Comparison of ENCODE assay signal across 19 cellular contexts in genomic region chrX:115911967-115912366, GRCh38.
DNase-seq lines count a peak whose midpoint lies in the region; ATAC-seq and TF ChIP-seq lines count a peak whose summit lies in the region.
"Had no signal": no experiment of that assay in that cellular context is flagged by ENCODE, and none has a peak within 500 bp of the region (broad histone marks: within the 10 kb centered on the region; RNA-seq: fewer than 3 reads in every experiment).

No MANE protein-coding gene starts in this region.

- H3K79me1 ChIP-seq in neuronal stem cell (ENCODE audit: low read depth, low read length): peaks cover 4% of the 10 kb centered on the region

- no peak overlapping the region for H2AK5ac ChIP-seq in neuronal stem cell (ENCODE audit: low read depth, low read length)

- H4K8ac ChIP-seq in neuronal stem cell (ENCODE audit: low read depth, low read length): peak overlapping the region; percentile 43

- no peak overlapping the region for H3K18ac ChIP-seq in neuronal stem cell (ENCODE audit: low read length)

- no peaks in the 10 kb centered on the region for H3K27me3 ChIP-seq in H7 (ENCODE audit: control insufficient read depth, insufficient read depth, low read length)
- no peaks in the 10 kb centered on the region for H3K27me3 ChIP-seq in Loucy (ENCODE audit: insufficient read depth, low read length, poor library complexity, severe bottlenecking)
- H3K27me3 ChIP-seq in neuronal stem cell (ENCODE audit: control insufficient read depth in 3 of 3, insufficient read depth in 3 of 3, low read depth in 1 of 3, low read length in 3 of 3): peaks cover 0 to 6% (median 0%) of the 10 kb centered on the region in 3 experiments
- H3K27me3 ChIP-seq in heart left ventricle: peaks cover 0 to 35% (median 0%) of the 10 kb centered on the region in 9 donors
- H3K27me3 ChIP-seq: SJSA1 had no signal

- H2BK15ac ChIP-seq in neuronal stem cell (ENCODE audit: low read length): no peak overlapping the region

- H3K4me2 ChIP-seq in Loucy (ENCODE audit: low read depth, low read length, poor library complexity, severe bottlenecking) (peak overlapping the region; percentile 8), neuronal stem cell (ENCODE audit: insufficient read depth, low read length, poor library complexity, severe bottlenecking) (no peak overlapping the region)

- no peak overlapping the region for H2BK12ac ChIP-seq in neuronal stem cell (ENCODE audit: low read length)

- H4K91ac ChIP-seq in neuronal stem cell (ENCODE audit: low read depth, low read length, poor library complexity): no peak overlapping the region

- no peak overlapping the region for H3K4me3 ChIP-seq in H7 (ENCODE audit: insufficient read depth, low read depth, low read length)
- H3K4me3 ChIP-seq in Loucy (ENCODE audit: low read length, poor library complexity, severe bottlenecking): no peak overlapping the region
- no peak overlapping the region for H3K4me3 ChIP-seq in neuronal stem cell (ENCODE audit: low read length in 2 of 2)
- no peak overlapping the region for H3K4me3 ChIP-seq in heart left ventricle
- H3K4me3 ChIP-seq: HAP-1, SJSA1 had no signal

- TF ChIP-seq CTCF in Loucy (conservative IDR thresholded peaks at IDR 0.05; ENCODE audit: low read length) (no peak), heart left ventricle (IDR thresholded peaks at IDR 0.05) (no peak)

- no peak overlapping the region for H3K4ac ChIP-seq in neuronal stem cell (ENCODE audit: low read length)

- intact Hi-C loops in heart left ventricle (cut with DNase I): no loop called here

- H3K27ac ChIP-seq in neuronal stem cell (replicated peaks; ENCODE audit: low read length) (no peak overlapping the region), heart left ventricle (no peak overlapping the region)
- H3K27ac ChIP-seq: SJSA1 had no signal

- H3K9me3 ChIP-seq in Loucy (ENCODE audit: insufficient read depth, low read depth, low read length) (no peaks in the 10 kb centered on the region), neuronal stem cell (replicated peaks in 1 of 2; ENCODE audit: control insufficient read depth in 2 of 2, insufficient read depth in 1 of 2, low read depth in 1 of 2, low read length in 2 of 2) (peaks cover 2 to 3% of the 10 kb centered on the region in 2 donors), heart left ventricle (peaks cover 0 to 22% (median 0%) of the 10 kb centered on the region in 12 donors)
- H3K9me3 ChIP-seq: SJSA1 had no signal

- H3K9ac ChIP-seq in Loucy (ENCODE audit: low read depth, low read length, poor library complexity, severe bottlenecking) (no peak overlapping the region), neuronal stem cell (ENCODE audit: low read depth, low read length, poor library complexity) (no peak overlapping the region)

- no peak overlapping the region for H3K14ac ChIP-seq in neuronal stem cell (ENCODE audit: low read length)

- TF ChIP-seq POLR2A in heart left ventricle (IDR thresholded peaks at IDR 0.05): no peak

- no peaks in the 10 kb centered on the region for H4K20me1 ChIP-seq in Loucy (ENCODE audit: insufficient read depth, low read length, poor library complexity, severe bottlenecking)

- H3K4me1 ChIP-seq in Loucy (ENCODE audit: insufficient read depth, low read length, poor library complexity, severe bottlenecking) (no peaks in the 10 kb centered on the region), neuronal stem cell (ENCODE audit: control insufficient read depth in 2 of 2, insufficient read depth in 1 of 2, low read depth in 1 of 2, low read length in 2 of 2) (no peaks in the 10 kb centered on the region), heart left ventricle (no peaks in the 10 kb centered on the region)
- H3K4me1 ChIP-seq: SJSA1 had no signal

- no peaks in the 10 kb centered on the region for H3F3A ChIP-seq in Loucy (ENCODE audit: low read depth)

- H2AFZ ChIP-seq in Loucy (ENCODE audit: low read length) (no peak overlapping the region), neuronal stem cell (ENCODE audit: low read length) (no peak overlapping the region)

- no peak overlapping the region for H2BK120ac ChIP-seq in neuronal stem cell (ENCODE audit: low read depth, low read length)

- no peaks in the 10 kb centered on the region for H3K9me2 ChIP-seq in Loucy (replicated peaks; ENCODE audit: low read depth, low read length)

- H3K36me3 ChIP-seq in H7 (replicated peaks; ENCODE audit: control insufficient read depth, insufficient read depth, low read length) (no peaks in the 10 kb centered on the region), Loucy (ENCODE audit: insufficient read depth, low read length) (no peaks in the 10 kb centered on the region), neuronal stem cell (replicated peaks in 1 of 2; ENCODE audit: control insufficient read depth in 2 of 2, insufficient read depth in 2 of 2, low read length in 2 of 2) (no peaks in the 10 kb centered on the region), heart left ventricle (no peaks in the 10 kb centered on the region)
- H3K36me3 ChIP-seq: HAP-1, SJSA1 had no signal

- no CpG with 5 or more reads among the region's 2 CpGs for WGBS in neuronal stem cell (ENCODE audit: extremely low coverage in 2 of 2, insufficient read length in 2 of 2, insufficient replicate concordance in 1 of 2), 2 donors
- 34 to 88% (median 83%) methylated on average over 1 to 2 of the region's 2 CpGs; no CpG with 5 or more reads in 1 of the 4 donors for WGBS in heart left ventricle, 4 donors

- H3K79me2 ChIP-seq in Loucy (ENCODE audit: insufficient read depth, low read length): no peaks in the 10 kb centered on the region

- ATAC-seq in GM18498 (IDR thresholded peaks at IDR 0.05; ENCODE audit: unreplicated experiment) (peak; percentile 5), heart left ventricle (no peak), GM21717 (IDR thresholded peaks at IDR 0.05; ENCODE audit: unreplicated experiment) (no peak)
- ATAC-seq: Panc1 had no signal

- no peak overlapping the region for H2BK5ac ChIP-seq in neuronal stem cell (ENCODE audit: low read length)

- DNase-seq in H7 (peak; percentile 12), neuronal stem cell (ENCODE audit: low spot score) (no peak), heart left ventricle (no peak), activated gamma-delta T cell treated with Interleukin-2 at 50 U/mL for 16 hours (no peak), NCI-H1092 (lab: John Stamatoyannopoulos, UW) (no peak)
- DNase-seq: C1 segment of cervical spinal cord, DMS79, KBM-7, NCI-H1436, NCI-H1930, NCI-H345, SW 1271, T-helper 2 cell had no signal

- no peak overlapping the region for H3K23ac ChIP-seq in neuronal stem cell (ENCODE audit: low read depth, low read length, poor library complexity)
